In the genomic region with DNA sequence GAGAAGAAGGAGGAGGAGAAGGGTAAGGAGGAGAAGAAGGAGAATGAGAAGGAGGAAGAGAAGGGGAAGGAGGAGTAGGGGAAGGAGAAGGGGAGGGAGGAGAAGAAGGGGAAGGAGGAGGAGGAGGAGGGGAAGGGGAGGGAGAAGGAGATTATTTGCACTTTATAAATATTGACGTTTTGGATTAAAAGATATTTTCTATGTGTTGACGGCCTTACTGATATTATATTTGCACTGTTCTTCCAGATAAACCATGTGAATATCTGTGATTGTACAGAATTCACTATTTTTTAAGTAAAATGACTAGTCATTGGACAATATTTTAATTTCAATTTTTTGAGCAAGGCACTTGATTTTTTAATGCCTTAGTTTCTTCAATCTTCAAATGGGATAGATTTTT, we compare ENCODE assay signal across 31 cellular contexts.
DNase-seq lines count a peak whose midpoint lies in the region; ATAC-seq, FAIRE-seq and TF ChIP-seq lines count a peak whose summit lies in the region.
"Had no signal": no experiment of that assay in that cellular context is flagged by ENCODE, and none has a peak within 500 bp of the region (broad histone marks: within the 10 kb centered on the region; RNA-seq: fewer than 3 reads in every experiment).

No MANE protein-coding gene starts in this region.

- DNase-seq in HepG2 (ENCODE audit: low spot score) (no peak), right lobe of liver (no peak), K562 (ENCODE audit: extremely low read depth in 1 of 4, low spot score in 3 of 4) (no peak)
- DNase-seq: 8988T; ACHN; AML-193; BE2C; C1 segment of cervical spinal cord; Caco-2; Calu3; CD4-positive, alpha-beta memory T cell; CD4-positive, alpha-beta T cell; CD4-positive, CD25-positive, alpha-beta regulatory T cell; CD8-positive, alpha-beta memory T cell; CD8-positive, alpha-beta T cell; COR-L47; DMS 273 treated with DMSO at 0.1 percent for 48 hours; DMS153; DMS53; DMS79; DMS79 treated with DMSO at 0.1 percent for 48 hours; DND-41; EL had no signal

- no peaks in the 10 kb centered on the region for H3K9me3 ChIP-seq in HepG2 (ENCODE audit: low read length)
- no peaks in the 10 kb centered on the region for H3K9me3 ChIP-seq in right lobe of liver
- H3K9me3 ChIP-seq in K562 (replicated peaks; ENCODE audit: control insufficient read depth, insufficient read depth, low read depth, low read length) = no peaks in the 10 kb centered on the region; the same call in 1 of the 2 replicates
- H3K9me3 ChIP-seq: A549; BE2C; BLaER1; BLaER1 treated with 17β-estradiol and CSF1 and Interleukin-3, amounts not matched to agents 10 nM and 100 nM; Caco-2 had no signal

- TF ChIP-seq RAD21 in HepG2 (CRISPR knock-in tag; IDR thresholded peaks at IDR 0.05) (no peak), K562 (CRISPR knock-in tag; conservative IDR thresholded peaks at IDR 0.05 in 1 of 2, IDR thresholded peaks at IDR 0.05 in 1 of 2) (no peak)

- intact Hi-C loops in HepG2 (cut with micrococcal nuclease; ENCODE audit: unreplicated experiment) (no loop called here), right lobe of liver (cut with DNase I) (no loop called here), K562 (cut with micrococcal nuclease) (no loop called here)

- FAIRE-seq in HepG2 (lab: Jason Lieb, UNC) (no peak), K562 (lab: Jason Lieb, UNC) (no peak)
- FAIRE-seq: A204.1, A549, D721Med had no signal

- H3K4me2 ChIP-seq in HepG2 (ENCODE audit: low read depth, low read length) (no peak overlapping the region), K562 (ENCODE audit: insufficient read depth, low read length) (no peak overlapping the region)
- H3K4me2 ChIP-seq: A549; BLaER1; BLaER1 treated with 17β-estradiol and CSF1 and Interleukin-3, amounts not matched to agents 10 nM and 100 nM had no signal

- H3K79me2 ChIP-seq in HepG2 (ENCODE audit: insufficient read depth, low read length) = no peaks in the 10 kb centered on the region
- no peaks in the 10 kb centered on the region for H3K79me2 ChIP-seq in K562 (ENCODE audit: control insufficient read depth, insufficient read depth, low read length)

- no peak overlapping the region for H3K9ac ChIP-seq in HepG2 (ENCODE audit: insufficient read depth, low read depth, low read length)
- H3K9ac ChIP-seq in K562 (ENCODE audit: insufficient read depth in 1 of 2, low read depth in 2 of 2, low read length in 2 of 2) = no peak overlapping the region
- H3K9ac ChIP-seq: BLaER1; BLaER1 treated with 17β-estradiol and CSF1 and Interleukin-3, amounts not matched to agents 10 nM and 100 nM had no signal

- H4K20me1 ChIP-seq in HepG2 (ENCODE audit: insufficient read depth, low read length) = no peaks in the 10 kb centered on the region
- H4K20me1 ChIP-seq in K562 (replicated peaks; ENCODE audit: control insufficient read depth, insufficient read depth, low read length) = no peaks in the 10 kb centered on the region
- H4K20me1 ChIP-seq: BLaER1; BLaER1 treated with 17β-estradiol and CSF1 and Interleukin-3, amounts not matched to agents 10 nM and 100 nM had no signal

- no peaks in the 10 kb centered on the region for H3K9me1 ChIP-seq in K562 (ENCODE audit: control insufficient read depth, insufficient read depth, low read length)

- ATAC-seq in HepG2 (no peak), right lobe of liver (no peak), K562 (no peak), GM19328 (IDR thresholded peaks at IDR 0.05; ENCODE audit: unreplicated experiment) (no peak)
- ATAC-seq: A549; CD8-positive, alpha-beta T cell had no signal

- TF ChIP-seq EP300 in HepG2 (IDR thresholded peaks at IDR 0.05; ENCODE audit: low read depth in 2 of 2, low read length in 2 of 2) (no peak), HepG2 (CRISPR knock-in tag; IDR thresholded peaks at IDR 0.05; ENCODE audit: borderline replicate concordance) (no peak), K562 (IDR thresholded peaks at IDR 0.05; ENCODE audit: low read length) (no peak)

- H3K27ac ChIP-seq in HepG2 (ENCODE audit: extremely low read length, insufficient read depth, low read length) (no peak overlapping the region), right lobe of liver (no peak overlapping the region), K562 (ENCODE audit: extremely low read depth, low read depth, low read length) (no peak overlapping the region)
- H3K27ac ChIP-seq: 22Rv1; A549; BLaER1; BLaER1 treated with 17β-estradiol and CSF1 and Interleukin-3, amounts not matched to agents 10 nM and 100 nM; C4-2B had no signal

- CTCF ChIA-PET in HepG2 (lab: Yijun Ruan, JAX; ENCODE audit: low intra/inter-chr PET ratio, low total read pairs) = no interaction called here
- CTCF ChIA-PET in K562 (lab: Yijun Ruan, JAX; ENCODE audit: low intra/inter-chr PET ratio) = no interaction called here

- no peaks in the 10 kb centered on the region for H3K36me3 ChIP-seq in HepG2 (replicated peaks in 1 of 2; ENCODE audit: control insufficient read depth in 1 of 2, insufficient read depth in 2 of 2, low read length in 2 of 2)
- no peaks in the 10 kb centered on the region for H3K36me3 ChIP-seq in right lobe of liver
- no peaks in the 10 kb centered on the region for H3K36me3 ChIP-seq in K562 (ENCODE audit: control insufficient read depth, insufficient read depth, low read length)
- H3K36me3 ChIP-seq: BE2C; BLaER1; BLaER1 treated with 17β-estradiol and CSF1 and Interleukin-3, amounts not matched to agents 10 nM and 100 nM had no signal

- TF ChIP-seq POLR2A in HepG2 (IDR thresholded peaks at IDR 0.05; ENCODE audit: insufficient read depth in 1 of 2, low read depth in 2 of 2, low read length in 2 of 2) = no peak
- TF ChIP-seq POLR2A in right lobe of liver (IDR thresholded peaks at IDR 0.05) = no peak
- TF ChIP-seq POLR2A in K562 (conservative IDR thresholded peaks at IDR 0.05) = no peak

- POLR2A ChIA-PET in HepG2 (lab: Yijun Ruan, JAX) (no interaction called here), K562 (lab: Yijun Ruan, JAX) (no interaction called here)

- TF ChIP-seq CTCF in HepG2 (CRISPR knock-in tag; IDR thresholded peaks at IDR 0.05) = no peak
- no peak for TF ChIP-seq CTCF in right lobe of liver (IDR thresholded peaks at IDR 0.05)
- no peak for TF ChIP-seq CTCF in K562 (IDR thresholded peaks at IDR 0.05 in 2 of 3, conservative IDR thresholded peaks at IDR 0.05 in 1 of 3; ENCODE audit: insufficient read depth in 2 of 3, low read depth in 1 of 3, low read length in 3 of 3)

- no peak overlapping the region for H2AFZ ChIP-seq in HepG2 (ENCODE audit: low read length)
- no peak overlapping the region for H2AFZ ChIP-seq in K562 (ENCODE audit: low read depth, low read length)

- 2% methylated on average over 2 of the region's 2 CpGs for WGBS in HepG2 (ENCODE audit: low lambda C conversion rate)
- WGBS in right lobe of liver (ENCODE audit: insufficient coverage, low coverage, low lambda C conversion rate, missing lambda C conversion rate) = 45% methylated on average over 2 of the region's 2 CpGs
- WGBS in K562 (ENCODE audit: insufficient coverage, low coverage, missing lambda C conversion rate) = 0% methylated on average over 2 of the region's 2 CpGs

- BruUV-seq in HepG2 (replicated peaks; lab: Mats Ljungman, UMichigan) (no TSS peak), K562 (replicated peaks; lab: Mats Ljungman, UMichigan) (no TSS peak)

- H3K4me3 ChIP-seq in HepG2 (replicated peaks in 1 of 3; ENCODE audit: insufficient read depth in 1 of 3, low read depth in 2 of 3, low read length in 3 of 3) (no peak overlapping the region), right lobe of liver (no peak overlapping the region), K562 (no peak overlapping the region)
- H3K4me3 ChIP-seq: A549; BLaER1; BLaER1 treated with 17β-estradiol and CSF1 and Interleukin-3, amounts not matched to agents 10 nM and 100 nM had no signal

- in situ Hi-C loops in HepG2 (cut with HindIII; ENCODE audit: extremely low pct_ligation_motif_present, low pct_unique_long_range_greater_than_20kb) = no loop called here
- in situ Hi-C loops in K562 (cut with MboI) = no loop called here

- H3K27me3 ChIP-seq in HepG2 (ENCODE audit: control insufficient read depth in 1 of 2, insufficient read depth in 2 of 2, low read length in 2 of 2) (no peaks in the 10 kb centered on the region), right lobe of liver (no peaks in the 10 kb centered on the region), K562 (ENCODE audit: control insufficient read depth in 2 of 2, insufficient read depth in 2 of 2, low read length in 2 of 2) (no peaks in the 10 kb centered on the region)
- H3K27me3 ChIP-seq: BE2C; BLaER1; BLaER1 treated with 17β-estradiol and CSF1 and Interleukin-3, amounts not matched to agents 10 nM and 100 nM had no signal

- H3K4me1 ChIP-seq in HepG2 (ENCODE audit: insufficient read depth, low read length) (no peaks in the 10 kb centered on the region), right lobe of liver (no peaks in the 10 kb centered on the region), K562 (replicated peaks in 1 of 2; ENCODE audit: control insufficient read depth in 2 of 2, insufficient read depth in 2 of 2, low read length in 2 of 2) (no peaks in the 10 kb centered on the region)
- H3K4me1 ChIP-seq: A549; BLaER1; BLaER1 treated with 17β-estradiol and CSF1 and Interleukin-3, amounts not matched to agents 10 nM and 100 nM; Caco-2 had no signal

TF ChIP-seq in HepG2, 621 proteins besides CTCF, POLR2A, EP300 and RAD21:
- no peak for TF ChIP-seq ZNF160 (CRISPR knock-in tag; IDR thresholded peaks at IDR 0.05)
- peak; percentile 87 for TF ChIP-seq HNRNPK (IDR thresholded peaks at IDR 0.05; ENCODE audit: low read depth, low read length, poor library complexity, severe bottlenecking)

TF ChIP-seq in K562, 482 proteins besides CTCF, POLR2A, EP300 and RAD21:
- TF ChIP-seq PCBP2 (IDR thresholded peaks at IDR 0.05; ENCODE audit: low read depth, low read length, poor library complexity, severe bottlenecking) = peak; percentile 52
- TF ChIP-seq ESRRB (CRISPR knock-in tag; IDR thresholded peaks at IDR 0.05; ENCODE audit: borderline replicate concordance) = no peak
